In the genomic region with DNA sequence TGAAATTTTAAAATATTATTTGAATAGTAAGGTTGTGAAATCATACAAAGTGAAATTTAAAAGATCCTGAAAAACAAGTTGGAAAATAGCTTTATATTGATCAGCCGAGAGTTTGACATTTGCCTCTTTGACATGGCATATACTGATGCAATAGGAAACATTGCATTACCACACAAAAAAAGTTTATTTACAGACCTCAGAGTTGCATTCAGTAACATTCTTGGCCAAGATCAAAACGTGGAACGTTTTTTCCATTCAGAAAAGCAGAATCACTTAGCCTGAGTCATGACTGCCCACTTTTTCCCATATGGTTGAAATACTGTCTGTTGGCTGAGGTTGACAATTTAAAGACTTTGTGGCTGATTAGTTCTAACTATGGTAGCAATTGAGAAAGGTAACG, we compare ENCODE assay signal across 10 cellular contexts. TPM values are rescaled to one million over a fixed set of nuclear protein-coding genes. Genes with fewer than 3 reads are reported as not detected.
DNase-seq lines count a peak whose midpoint lies in the region; ATAC-seq and TF ChIP-seq lines count a peak whose summit lies in the region.
"Had no signal": no experiment of that assay in that cellular context is flagged by ENCODE, and none has a peak within 500 bp of the region (broad histone marks: within the 10 kb centered on the region; RNA-seq: fewer than 3 reads in every experiment).

No MANE protein-coding gene starts in this region.

- H3K27ac ChIP-seq in DOHH2 (ENCODE audit: low read depth, low read length), result no peak overlapping the region

- intact Hi-C loops in natural killer cell (cut with micrococcal nuclease), result no loop called here

- H3K9me3 ChIP-seq in DOHH2 (ENCODE audit: control insufficient read depth, insufficient read depth, low read length), result 0 out of 2 replicates have a peak, but pooled peaks cover 4% of the 10 kb centered on the region
- H3K9me3 ChIP-seq: SK-N-SH had no signal

- peaks cover 96% of the 10 kb centered on the region for H3K36me3 ChIP-seq in DOHH2 (ENCODE audit: control insufficient read depth, low read length)

- no peaks in the 10 kb centered on the region for H3K9me2 ChIP-seq in DOHH2 (replicated peaks; ENCODE audit: control insufficient read depth, low read length)
- H3K9me2 ChIP-seq: SK-N-SH had no signal

- ATAC-seq in activated naive CD8-positive, alpha-beta T cell treated with anti-CD3 and anti-CD28 coated beads, Interleukin-2, amount 50 U/mL, for 24 hours, result peak; percentile 34
- no peak for ATAC-seq in naive B cell (ENCODE audit: low read depth in 2 of 2)
- ATAC-seq in natural killer cell, result no peak

- H3K4me3 ChIP-seq in DOHH2 (ENCODE audit: low read length), result no peak overlapping the region

- H3K27ac Mint-ChIP-seq in activated naive CD8-positive, alpha-beta T cell treated with anti-CD3 and anti-CD28 coated beads, Interleukin-2, amount 50 U/mL, for 24 hours, result peak overlapping the region; percentile 98
- H3K27ac Mint-ChIP-seq in naive B cell, result peak overlapping the region; percentile 32 to 99 (median 97)
- no peak overlapping the region for H3K27ac Mint-ChIP-seq in endothelial cell (ENCODE audit: unreplicated experiment)
- no peak overlapping the region for H3K27ac Mint-ChIP-seq in natural killer cell

- H3K4me1 Mint-ChIP-seq in activated naive CD8-positive, alpha-beta T cell treated with anti-CD3 and anti-CD28 coated beads, Interleukin-2, amount 50 U/mL, for 24 hours, result peaks cover 57% of the 10 kb centered on the region
- peaks cover 54 to 73% (median 64%) of the 10 kb centered on the region in 3 donors for H3K4me1 Mint-ChIP-seq in naive B cell
- H3K4me1 Mint-ChIP-seq in endothelial cell (ENCODE audit: unreplicated experiment), result peaks cover 4% of the 10 kb centered on the region
- peaks cover 7 to 11% of the 10 kb centered on the region in 2 donors for H3K4me1 Mint-ChIP-seq in natural killer cell

- H3K27me3 Mint-ChIP-seq in activated naive CD8-positive, alpha-beta T cell treated with anti-CD3 and anti-CD28 coated beads, Interleukin-2, amount 50 U/mL, for 24 hours, result no peaks in the 10 kb centered on the region
- H3K27me3 Mint-ChIP-seq in naive B cell (no peaks in the 10 kb centered on the region), endothelial cell (ENCODE audit: unreplicated experiment) (peaks cover 3% of the 10 kb centered on the region), natural killer cell (ENCODE audit: low read depth in 2 of 2) (peaks cover 15 to 23% of the 10 kb centered on the region in 2 donors)

- peaks cover 9% of the 10 kb centered on the region for H3K9me3 Mint-ChIP-seq in activated naive CD8-positive, alpha-beta T cell treated with anti-CD3 and anti-CD28 coated beads, Interleukin-2, amount 50 U/mL, for 24 hours
- H3K9me3 Mint-ChIP-seq in naive B cell (peaks cover 0 to 7% (median 2%) of the 10 kb centered on the region in 7 donors), endothelial cell (ENCODE audit: unreplicated experiment) (no peaks in the 10 kb centered on the region), natural killer cell (no peaks in the 10 kb centered on the region)

- peak; percentile 74 for DNase-seq in MV-4-11 (lab: John Stamatoyannopoulos, UW)
- no peak for DNase-seq in activated naive CD8-positive, alpha-beta T cell treated with anti-CD3 and anti-CD28 coated beads, Interleukin-2, amount 50 U/mL, for 24 hours
- DNase-seq in naive B cell, result no peak
- DNase-seq in NCI-H345 treated with DMSO at 0.1 percent for 48 hours (lab: John Stamatoyannopoulos, UW; ENCODE audit: unreplicated experiment), result no peak
- DNase-seq in endothelial cell (ENCODE audit: low spot score), result no peak
- DNase-seq in natural killer cell, result no peak
- DNase-seq: NCI-H1436, NCI-H526, SK-N-SH had no signal

- peak overlapping the region; percentile 80; the same call in 1 of the 2 replicates for H3K4me2 ChIP-seq in DOHH2 (ENCODE audit: low read length)
- H3K4me2 ChIP-seq: SK-N-SH had no signal

- peaks cover 3% of the 10 kb centered on the region for H3K36me3 Mint-ChIP-seq in activated naive CD8-positive, alpha-beta T cell treated with anti-CD3 and anti-CD28 coated beads, Interleukin-2, amount 50 U/mL, for 24 hours (ENCODE audit: low read depth)
- H3K36me3 Mint-ChIP-seq in naive B cell (peaks cover 1 to 8% of the 10 kb centered on the region in 2 donors), endothelial cell (ENCODE audit: low read depth, unreplicated experiment) (no peaks in the 10 kb centered on the region), natural killer cell (no peaks in the 10 kb centered on the region)

- H3K4me3 Mint-ChIP-seq in activated naive CD8-positive, alpha-beta T cell treated with anti-CD3 and anti-CD28 coated beads, Interleukin-2, amount 50 U/mL, for 24 hours, result peak overlapping the region; percentile 30
- H3K4me3 Mint-ChIP-seq in naive B cell (peak overlapping the region in 2 of 8 donors; percentile 34 to 43), endothelial cell (ENCODE audit: unreplicated experiment) (no peak overlapping the region), natural killer cell (no peak overlapping the region)

- H4K20me1 ChIP-seq in DOHH2 (ENCODE audit: control insufficient read depth, insufficient read depth, low read depth, low read length), result no peaks in the 10 kb centered on the region

- H3K27me3 ChIP-seq in DOHH2 (ENCODE audit: control insufficient read depth, low read length), result no peaks in the 10 kb centered on the region

- peaks cover 10% of the 10 kb centered on the region; the same call in 1 of the 2 replicates for H3F3A ChIP-seq in DOHH2 (ENCODE audit: control insufficient read depth, insufficient read depth)

- peaks cover 34% of the 10 kb centered on the region for H3K4me1 ChIP-seq in DOHH2 (ENCODE audit: control insufficient read depth, low read length)

- H3K79me2 ChIP-seq in DOHH2 (ENCODE audit: control insufficient read depth, low read length), result peaks cover 7% of the 10 kb centered on the region; the same call in 1 of the 2 replicates

- TF ChIP-seq CTCF in DOHH2 (IDR thresholded peaks at IDR 0.05; ENCODE audit: low read depth, low read length, poor library complexity, severe bottlenecking) (no peak), endothelial cell (IDR thresholded peaks at IDR 0.05; ENCODE audit: unreplicated experiment) (no peak), natural killer cell (IDR thresholded peaks at IDR 0.05) (no peak)

RNA-seq across cellular contexts. Expression of gene BACH2, which starts 55.1 kb away (rescaled TPM):
- polyA plus RNA-seq in naive B cell (ENCODE audit: low read depth in 6 of 6), result 100 to 1,000 TPM in 1 of 6 donors, 10 to 100 TPM in 5; 31.0 to 130 (median 78.4) TPM
- total RNA-seq in endothelial cell (ENCODE audit: unreplicated experiment), result 3.9 TPM
- total RNA-seq in natural killer cell, result 10 to 100 TPM; 32.1 to 37.8 (median 32.7) TPM

Comparison
In these comparisons a context has a peak if more than half of its experiments do, and no peak if none do; other contexts are left out.
1. H3K27ac Mint-ChIP-seq: peak in activated naive CD8-positive, alpha-beta T cell treated with anti-CD3 and anti-CD28 coated beads, Interleukin-2, amount 50 U/mL, for 24 hours (single experiment) and naive B cell (6 of 6); none in endothelial cell (single experiment) and natural killer cell (0 of 2).